ENCODE assay signal across 15 cellular contexts in genomic region chr15:31217566-31218270, GRCh38.
DNase-seq lines count a peak whose midpoint lies in the region; ATAC-seq and TF ChIP-seq lines count a peak whose summit lies in the region.
"Had no signal": no experiment of that assay in that cellular context is flagged by ENCODE, and none has a peak within 500 bp of the region (broad histone marks: within the 10 kb centered on the region; RNA-seq: fewer than 3 reads in every experiment).

No MANE protein-coding gene starts in this region.

- H3K27me3 ChIP-seq in DOHH2 (ENCODE audit: control insufficient read depth, low read length), result no peaks in the 10 kb centered on the region
- H3K27me3 ChIP-seq: uterus had no signal

- H3K4me3 Mint-ChIP-seq in activated CD4-positive, alpha-beta T cell treated with anti-CD3 and anti-CD28 coated beads, Interleukin-2, amount 10 ng/mL, durations not matched to agents 24 days and 14 days, result peak overlapping the region; percentile 19
- H3K4me3 Mint-ChIP-seq in activated B cell treated with CpG ODN at 0.5 μM for 24 hours, result peak overlapping the region; percentile 88
- peak overlapping the region; percentile 21 to 50 (median 45) for H3K4me3 Mint-ChIP-seq in nephron

- no peak overlapping the region for H3K4me2 ChIP-seq in DOHH2 (ENCODE audit: low read length)

- no peaks in the 10 kb centered on the region for H3K9me3 Mint-ChIP-seq in activated CD4-positive, alpha-beta T cell treated with anti-CD3 and anti-CD28 coated beads, Interleukin-2, amount 10 ng/mL, durations not matched to agents 24 days and 14 days
- no peaks in the 10 kb centered on the region for H3K9me3 Mint-ChIP-seq in activated B cell treated with CpG ODN at 0.5 μM for 24 hours
- no peaks in the 10 kb centered on the region for H3K9me3 Mint-ChIP-seq in nephron
- H3K9me3 Mint-ChIP-seq: nephron progenitor cell had no signal

- H3K79me2 ChIP-seq in DOHH2 (ENCODE audit: control insufficient read depth, low read length), result no peaks in the 10 kb centered on the region

- no peak overlapping the region for H3K4me3 ChIP-seq in DOHH2 (ENCODE audit: low read length)
- H3K4me3 ChIP-seq: uterus had no signal

- in situ Hi-C loops in GM13976 (cut with MboI; ENCODE audit: low sequenced_read_pairs, unreplicated experiment), result loop anchor here (25.0 kb wide), 1 partner anchor 220 kb away; no protein-coding TSS in a partner anchor

- peaks cover 47% of the 10 kb centered on the region for H3F3A ChIP-seq in DOHH2 (ENCODE audit: control insufficient read depth, insufficient read depth)

- no peaks in the 10 kb centered on the region for H3K27me3 Mint-ChIP-seq in activated CD4-positive, alpha-beta T cell treated with anti-CD3 and anti-CD28 coated beads, Interleukin-2, amount 10 ng/mL, durations not matched to agents 24 days and 14 days
- no peaks in the 10 kb centered on the region for H3K27me3 Mint-ChIP-seq in activated B cell treated with CpG ODN at 0.5 μM for 24 hours
- peaks cover 18% of the 10 kb centered on the region for H3K27me3 Mint-ChIP-seq in nephron (ENCODE audit: low read depth)
- H3K27me3 Mint-ChIP-seq: activated CD4-positive, alpha-beta T cell treated with anti-CD3 and anti-CD28 coated beads for 36 hours had no signal

- no peaks in the 10 kb centered on the region for H3K9me2 ChIP-seq in DOHH2 (replicated peaks; ENCODE audit: control insufficient read depth, low read length)

- H3K9me3 ChIP-seq in DOHH2 (ENCODE audit: control insufficient read depth, insufficient read depth, low read length), result no peaks in the 10 kb centered on the region
- H3K9me3 ChIP-seq: uterus had no signal

- peak overlapping the region; percentile 40 for H3K27ac Mint-ChIP-seq in activated CD4-positive, alpha-beta T cell treated with anti-CD3 and anti-CD28 coated beads, Interleukin-2, amount 10 ng/mL, durations not matched to agents 24 days and 14 days
- H3K27ac Mint-ChIP-seq in activated B cell treated with CpG ODN at 0.5 μM for 24 hours, result peak overlapping the region; percentile 93
- no peak overlapping the region for H3K27ac Mint-ChIP-seq in nephron
- H3K27ac Mint-ChIP-seq: nephron progenitor cell had no signal

- H4K20me1 ChIP-seq in DOHH2 (ENCODE audit: control insufficient read depth, insufficient read depth, low read depth, low read length), result no peaks in the 10 kb centered on the region

- intact Hi-C loops in activated CD4-positive, alpha-beta T cell treated with anti-CD3 and anti-CD28 coated beads, Interleukin-2, amount 10 ng/mL, durations not matched to agents 24 days and 14 days (cut with micrococcal nuclease), result no loop called here
- intact Hi-C loops in activated B cell treated with CpG ODN at 0.5 μM for 24 hours (cut with micrococcal nuclease), result loop anchor here (2.0 to 5.0 kb wide), 3 partner anchors 143 to 255 kb away; partner anchors contain the start of gene MTMR10

- H3K36me3 Mint-ChIP-seq in activated CD4-positive, alpha-beta T cell treated with anti-CD3 and anti-CD28 coated beads, Interleukin-2, amount 10 ng/mL, durations not matched to agents 24 days and 14 days (ENCODE audit: low read depth), result no peaks in the 10 kb centered on the region
- H3K36me3 Mint-ChIP-seq in activated B cell treated with CpG ODN at 0.5 μM for 24 hours (ENCODE audit: low read depth), result peaks cover 20% of the 10 kb centered on the region
- no peaks in the 10 kb centered on the region for H3K36me3 Mint-ChIP-seq in nephron (ENCODE audit: low read depth)

- H3K4me1 Mint-ChIP-seq in activated CD4-positive, alpha-beta T cell treated with anti-CD3 and anti-CD28 coated beads, Interleukin-2, amount 10 ng/mL, durations not matched to agents 24 days and 14 days, result peaks cover 35% of the 10 kb centered on the region
- H3K4me1 Mint-ChIP-seq in activated B cell treated with CpG ODN at 0.5 μM for 24 hours (peaks cover 45% of the 10 kb centered on the region), nephron (peaks cover 14% of the 10 kb centered on the region)

- no peak for DNase-seq in activated CD4-positive, alpha-beta T cell treated with anti-CD3 and anti-CD28 coated beads, Interleukin-2, amount 10 ng/mL, durations not matched to agents 24 days and 14 days
- no peak for DNase-seq in activated CD4-positive, alpha-beta T cell treated with anti-CD3 and anti-CD28 coated beads for 4 hours
- DNase-seq in activated B cell treated with CpG ODN at 0.5 μM for 24 hours, result no peak
- DNase-seq in anterior cingulate cortex (lab: John Stamatoyannopoulos, UW), result no peak
- no peak for DNase-seq in GM13976 (ENCODE audit: low spot score)
- DNase-seq in stimulated activated CD4-positive, alpha-beta T cell treated with anti-CD3 and anti-CD28 coated beads, Interleukin-4, amount 100 ng/mL, for 1 hour, result no peak
- DNase-seq: activated CD4-positive, alpha-beta T cell treated with anti-CD3 and anti-CD28 coated beads for 36 hours; amniotic stem cell; mammary epithelial cell; NCI-H146; nephron progenitor cell; stimulated activated naive CD4-positive, alpha-beta T cell treated with Interleukin-2 at 50 U/mL for 16 hours; uterus had no signal

- H3K36me3 ChIP-seq in DOHH2 (ENCODE audit: control insufficient read depth, low read length), result peaks cover 15% of the 10 kb centered on the region
- H3K36me3 ChIP-seq: uterus had no signal

- CTCF ChIA-PET in activated B cell treated with CpG ODN at 0.5 μM for 24 hours (lab: Charles Lee), result interaction anchor here (1.2 kb wide), 1 partner anchor 46 kb away, joined by 6 read pairs; no protein-coding TSS in a partner anchor

- POLR2A ChIA-PET in activated B cell treated with CpG ODN at 0.5 μM for 24 hours (lab: Charles Lee), result interaction anchor here (0.9 to 5.9 kb wide), 6 partner anchors 8 to 160 kb away, joined by 3 to 173 read pairs (median 16); partner anchors contain the start of gene KLF13

- no peak for ATAC-seq in activated B cell treated with CpG ODN at 0.5 μM for 24 hours (ENCODE audit: low read depth)
- ATAC-seq: activated CD4-positive, alpha-beta T cell treated with anti-CD3 and anti-CD28 coated beads for 36 hours had no signal

- peaks cover 33% of the 10 kb centered on the region for H3K4me1 ChIP-seq in DOHH2 (ENCODE audit: control insufficient read depth, low read length)

- peak overlapping the region; percentile 20; the same call in 1 of the 2 replicates for H3K27ac ChIP-seq in DOHH2 (ENCODE audit: low read depth, low read length)

- TF ChIP-seq CTCF in DOHH2 (IDR thresholded peaks at IDR 0.05; ENCODE audit: low read depth, low read length, poor library complexity, severe bottlenecking) (no peak), activated B cell treated with CpG ODN at 0.5 μM for 24 hours (IDR thresholded peaks at IDR 0.05) (no peak), nephron (IDR thresholded peaks at IDR 0.05; ENCODE audit: unreplicated experiment in 3 of 3) (no peak), GM13976 (IDR thresholded peaks at IDR 0.05; ENCODE audit: borderline replicate concordance, control extremely low read depth, extremely low read depth, insufficient read depth, missing control alignments) (no peak)

Comparison
In these comparisons a context has a peak if more than half of its experiments do, and no peak if none do; other contexts are left out.
1. H3K27ac Mint-ChIP-seq: peak in activated CD4-positive, alpha-beta T cell treated with anti-CD3 and anti-CD28 coated beads, Interleukin-2, amount 10 ng/mL, durations not matched to agents 24 days and 14 days (single experiment) and activated B cell treated with CpG ODN at 0.5 μM for 24 hours (single experiment); none in nephron (0 of 3).
2. H3K4me3 Mint-ChIP-seq: peak in every context shown above with its lines; median percentile 88 in activated B cell treated with CpG ODN at 0.5 μM for 24 hours; 45 in nephron; 19 in activated CD4-positive, alpha-beta T cell treated with anti-CD3 and anti-CD28 coated beads, Interleukin-2, amount 10 ng/mL, durations not matched to agents 24 days and 14 days.